8 cellular contexts compared by ENCODE assay signal in genomic region chr18:9101730-9102390, GRCh38. TPM values are rescaled to one million over a fixed set of nuclear protein-coding genes. Genes with fewer than 3 reads are reported as not detected.
DNase-seq lines count a peak whose midpoint lies in the region; ATAC-seq, FAIRE-seq and TF ChIP-seq lines count a peak whose summit lies in the region.

No MANE protein-coding gene starts in this region.

- H3K4me3 ChIP-seq in AG04449 (ENCODE audit: low read depth, low read length) = peak overlapping the region; percentile 68
- H3K4me3 ChIP-seq in Panc1 (ENCODE audit: low read depth in 2 of 2, low read length in 2 of 2) = peak overlapping the region; percentile 66 to 78
- H3K4me3 ChIP-seq in HepG2 (replicated peaks in 1 of 3; ENCODE audit: insufficient read depth in 1 of 3, low read depth in 2 of 3, low read length in 3 of 3) = peak overlapping the region; percentile 68 to 89 (median 78)

- H3K9ac ChIP-seq in HepG2 (ENCODE audit: insufficient read depth, low read depth, low read length) = peak overlapping the region; percentile 96

- ATAC-seq in GM18505 (IDR thresholded peaks at IDR 0.05; ENCODE audit: unreplicated experiment) (peak; percentile 13), HG03378 (IDR thresholded peaks at IDR 0.05; ENCODE audit: unreplicated experiment) (peak; percentile 2), Panc1 (peak; percentile 13), HepG2 (0 out of 3 replicates have a peak, but pooled peaks have one; percentile 8)

- BruUV-seq in Panc1 (replicated peaks; lab: Mats Ljungman, UMichigan) = no TSS peak
- TSS peak; percentile 96 for BruUV-seq in HepG2 (replicated peaks; lab: Mats Ljungman, UMichigan)

- peak in 1 of 2 experiments; percentile 48; a peak in 1 of 4 replicates for TF ChIP-seq EP300 in HepG2 (IDR thresholded peaks at IDR 0.05; ENCODE audit: low read depth in 2 of 2, low read length in 2 of 2)
- no peak for TF ChIP-seq EP300 in HepG2 (CRISPR knock-in tag; IDR thresholded peaks at IDR 0.05; ENCODE audit: borderline replicate concordance)

- no peaks in the 10 kb centered on the region for H3K27me3 ChIP-seq in Panc1 (ENCODE audit: control insufficient read depth, insufficient read depth, low read length)
- no peaks in the 10 kb centered on the region; a peak in 1 of 5 replicates for H3K27me3 ChIP-seq in HepG2 (ENCODE audit: control insufficient read depth in 1 of 2, insufficient read depth in 2 of 2, low read length in 2 of 2)

- POLR2A ChIA-PET in AG04449 (lab: Yijun Ruan, JAX) = interaction anchor here (0.7 to 1.9 kb wide), 3 partner anchors 8 to 181 kb away, joined by 3 to 5 read pairs (median 3); no protein-coding TSS in a partner anchor
- POLR2A ChIA-PET in Panc1 (lab: Charles Lee) = no interaction called here
- POLR2A ChIA-PET in HepG2 (lab: Yijun Ruan, JAX) = interaction anchor here (0.8 to 5.7 kb wide), 10 partner anchors 8 to 34 kb away, joined by 3 to 71 read pairs (median 6); partner anchors contain the start of gene ANKRD12

- intact Hi-C loops in Panc1 (cut with micrococcal nuclease; ENCODE audit: unreplicated experiment) = no loop called here
- intact Hi-C loops in HepG2 (cut with micrococcal nuclease; ENCODE audit: unreplicated experiment) = loop anchor here (1.0 to 5.0 kb wide), 2 partner anchors 29 to 35 kb away; partner anchors contain the start of gene ANKRD12

- CTCF ChIA-PET in AG04449 (lab: Yijun Ruan, JAX) = interaction anchor here (1.1 to 2.0 kb wide), 3 partner anchors 28 to 406 kb away, joined by 3 to 6 read pairs (median 4); no protein-coding TSS in a partner anchor
- CTCF ChIA-PET in Panc1 (lab: Charles Lee) = no interaction called here
- CTCF ChIA-PET in HepG2 (lab: Yijun Ruan, JAX; ENCODE audit: low intra/inter-chr PET ratio, low total read pairs) = interaction anchor here (2.2 kb wide), 1 partner anchor 28 kb away, joined by 5 read pairs; no protein-coding TSS in a partner anchor

- FAIRE-seq in HepG2 (lab: Jason Lieb, UNC) = no peak

- no peak overlapping the region for H2AFZ ChIP-seq in HepG2 (ENCODE audit: low read length)

- peaks cover 24% of the 10 kb centered on the region for H4K20me1 ChIP-seq in HepG2 (ENCODE audit: insufficient read depth, low read length)

- peaks cover 37% of the 10 kb centered on the region for H3K4me1 ChIP-seq in Panc1 (ENCODE audit: control insufficient read depth, insufficient read depth, low read length)
- H3K4me1 ChIP-seq in HepG2 (ENCODE audit: insufficient read depth, low read length) = peaks cover 41% of the 10 kb centered on the region

- in situ Hi-C loops in Panc1 (cut with HindIII; ENCODE audit: low pct_unique_long_range_greater_than_20kb, low sequenced_read_pairs) (no loop called here), HepG2 (cut with HindIII; ENCODE audit: extremely low pct_ligation_motif_present, low pct_unique_long_range_greater_than_20kb) (no loop called here)

- no peak for TF ChIP-seq RAD21 in HepG2 (CRISPR knock-in tag; IDR thresholded peaks at IDR 0.05)

- DNase-seq in AG04449 (ENCODE audit: low read depth, low spot score) (peak; percentile 38), Panc1 (ENCODE audit: low read depth, low spot score) (no peak), cerebellum (ENCODE audit: low spot score) (peak; percentile 47), HepG2 (ENCODE audit: low spot score) (peak; percentile 67), superior temporal gyrus (ENCODE audit: extremely low spot score) (peak; percentile 51), NCI-H2107 treated with DMSO at 0.1 percent for 48 hours (lab: John Stamatoyannopoulos, UW; ENCODE audit: unreplicated experiment) (no peak)

- H3K36me3 ChIP-seq in Panc1 (ENCODE audit: control insufficient read depth, insufficient read depth, low read length) (peaks cover 5% of the 10 kb centered on the region), HepG2 (replicated peaks in 1 of 2; ENCODE audit: control insufficient read depth in 1 of 2, insufficient read depth in 2 of 2, low read length in 2 of 2) (no peaks in the 10 kb centered on the region; a peak in 1 of 5 replicates)

- 1% methylated on average over 9 of the region's 9 CpGs for WGBS in HepG2 (ENCODE audit: low lambda C conversion rate)

- peak overlapping the region; percentile 75 for H3K4me2 ChIP-seq in HepG2 (ENCODE audit: low read depth, low read length)

- peak overlapping the region; percentile 92 for H3K27ac ChIP-seq in Panc1 (ENCODE audit: low read length)
- H3K27ac ChIP-seq in HepG2 (ENCODE audit: extremely low read length, insufficient read depth, low read length) = peak overlapping the region; percentile 92

- H3K9me3 ChIP-seq in Panc1 (ENCODE audit: control insufficient read depth, insufficient read depth, low read depth, low read length) (no peaks in the 10 kb centered on the region), HepG2 (ENCODE audit: low read length) (no peaks in the 10 kb centered on the region)

- peaks cover 43% of the 10 kb centered on the region for H3K79me2 ChIP-seq in HepG2 (ENCODE audit: insufficient read depth, low read length)

- no peak for TF ChIP-seq POLR2A in GM18505 (IDR thresholded peaks at IDR 0.05; ENCODE audit: borderline replicate concordance, extremely low read depth, insufficient read depth, insufficient read length)
- no peak for TF ChIP-seq POLR2A in HepG2 (IDR thresholded peaks at IDR 0.05; ENCODE audit: insufficient read depth in 1 of 2, low read depth in 2 of 2, low read length in 2 of 2)

- TF ChIP-seq CTCF in AG04449 (IDR thresholded peaks at IDR 0.05; ENCODE audit: insufficient read depth, low read length, missing control alignments) (no peak), Panc1 (IDR thresholded peaks at IDR 0.05) (no peak), HepG2 (CRISPR knock-in tag; IDR thresholded peaks at IDR 0.05) (no peak)

TF ChIP-seq in HepG2, 621 proteins besides CTCF, POLR2A, EP300 and RAD21 (continues in another document):
- peak; percentile 82 for TF ChIP-seq ATF1 (CRISPR knock-in tag; IDR thresholded peaks at IDR 0.05)
- peak; percentile 22; the same call in 1 of the 2 replicates for TF ChIP-seq RXRB (CRISPR knock-in tag; IDR thresholded peaks at IDR 0.05; ENCODE audit: borderline replicate concordance)
- TF ChIP-seq PPARG (CRISPR knock-in tag; conservative IDR thresholded peaks at IDR 0.05) = peak; percentile 27; the same call in 1 of the 2 replicates
- no peak for TF ChIP-seq POGZ (CRISPR knock-in tag; IDR thresholded peaks at IDR 0.05)
- 0 out of 2 replicates have a peak, but pooled peaks have one; percentile 7 for TF ChIP-seq SP140L (CRISPR knock-in tag; IDR thresholded peaks at IDR 0.05; ENCODE audit: borderline replicate concordance)

RNA-seq across cellular contexts. Expression of gene NDUFV2, which starts 0.6 kb away (rescaled TPM):
- total RNA-seq in Panc1 (2021; ENCODE audit: unreplicated experiment) (157 TPM), cerebellum (80.8 TPM), HepG2 (2016; rRNA removed; fragmentation: Illumina TruSeq; extraction: Trizol) (299 and 369 TPM in 2 replicates)
- polyA plus RNA-seq in Panc1 (2012; ENCODE audit: insufficient read length) = 87.8 TPM
- total RNA-seq in HepG2 (2016; cell fraction: cytosol; rRNA removed; fragmentation: Illumina TruSeq; extraction: Trizol; ENCODE audit: low read depth) = 264 and 285 TPM in 2 replicates
- total RNA-seq in HepG2 (2016; cell fraction: insoluble cytoplasmic fraction; rRNA removed; fragmentation: Illumina TruSeq; extraction: Trizol) = 309 and 377 TPM in 2 replicates
- 307 and 313 TPM in 2 replicates for total RNA-seq in HepG2 (2016; cell fraction: membrane; rRNA removed; fragmentation: Illumina TruSeq; extraction: Trizol)
- total RNA-seq in HepG2 (2016; cell fraction: nucleus; rRNA removed; fragmentation: Illumina TruSeq; extraction: Trizol) = 175 and 186 TPM in 2 replicates
- polyA plus RNA-seq in HepG2 (2011; rRNA removed) = 179 and 216 TPM in 2 replicates
- polyA plus RNA-seq in HepG2 (2011; cell fraction: cytosol; rRNA removed) = 94.3 and 126 TPM in 2 replicates
- 54.4 and 62.6 TPM in 2 replicates for polyA plus RNA-seq in HepG2 (2011; cell fraction: nucleus; rRNA removed)
- 148 and 182 TPM in 2 replicates for polyA plus RNA-seq in HepG2 (2012)
- 325 and 381 TPM in 2 replicates for polyA plus RNA-seq in HepG2 (2016; cell fraction: cytosol; fragmentation: Illumina TruSeq; extraction: Trizol; ENCODE audit: low read depth)
- polyA plus RNA-seq in HepG2 (2016; cell fraction: insoluble cytoplasmic fraction; fragmentation: Illumina TruSeq; extraction: Trizol; ENCODE audit: low read depth) = 331 and 354 TPM in 2 replicates
- polyA plus RNA-seq in HepG2 (2016; cell fraction: membrane; fragmentation: Illumina TruSeq; extraction: Trizol; ENCODE audit: low read depth) = 233 and 259 TPM in 2 replicates
- polyA plus RNA-seq in HepG2 (2016; cell fraction: nucleus; fragmentation: Illumina TruSeq; extraction: Trizol; ENCODE audit: insufficient read depth, low read depth) = 182 and 183 TPM in 2 replicates
- 35.8 and 38.7 TPM in 2 replicates for polyA minus RNA-seq in HepG2 (2011; rRNA and poly(A)+ RNA removed; ENCODE audit: low replicate concordance)
- 26.0 and 35.7 TPM in 2 replicates for polyA minus RNA-seq in HepG2 (2011; cell fraction: cytosol; rRNA and poly(A)+ RNA removed)
- 279 and 305 TPM in 2 replicates for polyA minus RNA-seq in HepG2 (2011; cell fraction: nucleus; rRNA and poly(A)+ RNA removed)

RNA-seq across cellular contexts. Expression of gene ANKRD12, which starts 34.7 kb away (rescaled TPM):
- 30.7 TPM for total RNA-seq in Panc1 (2021; ENCODE audit: unreplicated experiment)
- polyA plus RNA-seq in Panc1 (2012; ENCODE audit: insufficient read length) = 9.8 TPM
- total RNA-seq in cerebellum = 102 TPM
- 16.8 and 23.2 TPM in 2 replicates for total RNA-seq in HepG2 (2016; rRNA removed; fragmentation: Illumina TruSeq; extraction: Trizol)
- 185 and 208 TPM in 2 replicates for total RNA-seq in HepG2 (2016; cell fraction: cytosol; rRNA removed; fragmentation: Illumina TruSeq; extraction: Trizol; ENCODE audit: low read depth)
- total RNA-seq in HepG2 (2016; cell fraction: insoluble cytoplasmic fraction; rRNA removed; fragmentation: Illumina TruSeq; extraction: Trizol) = 13.8 and 24.0 TPM in 2 replicates
- total RNA-seq in HepG2 (2016; cell fraction: membrane; rRNA removed; fragmentation: Illumina TruSeq; extraction: Trizol) = 82.6 and 97.9 TPM in 2 replicates
- total RNA-seq in HepG2 (2016; cell fraction: nucleus; rRNA removed; fragmentation: Illumina TruSeq; extraction: Trizol) = 25.9 and 32.4 TPM in 2 replicates
- polyA plus RNA-seq in HepG2 (2011; rRNA removed) = 5.0 and 6.0 TPM in 2 replicates
- polyA plus RNA-seq in HepG2 (2011; cell fraction: cytosol; rRNA removed) = 1.1 and 3.2 TPM in 2 replicates
- polyA plus RNA-seq in HepG2 (2011; cell fraction: nucleus; rRNA removed) = 11.1 and 12.2 TPM in 2 replicates
- polyA plus RNA-seq in HepG2 (2012) = 12.0 and 13.7 TPM in 2 replicates
- 0.16 and 0.49 TPM in 2 replicates for polyA plus RNA-seq in HepG2 (2016; cell fraction: cytosol; fragmentation: Illumina TruSeq; extraction: Trizol; ENCODE audit: low read depth)
- polyA plus RNA-seq in HepG2 (2016; cell fraction: insoluble cytoplasmic fraction; fragmentation: Illumina TruSeq; extraction: Trizol; ENCODE audit: low read depth) = 6.2 and 6.3 TPM in 2 replicates
- polyA plus RNA-seq in HepG2 (2016; cell fraction: membrane; fragmentation: Illumina TruSeq; extraction: Trizol; ENCODE audit: low read depth) = 0.37 and 0.38 TPM in 2 replicates
- polyA plus RNA-seq in HepG2 (2016; cell fraction: nucleus; fragmentation: Illumina TruSeq; extraction: Trizol; ENCODE audit: insufficient read depth, low read depth) = 22.3 and 24.5 TPM in 2 replicates
- 17.9 and 18.3 TPM in 2 replicates for polyA minus RNA-seq in HepG2 (2011; rRNA and poly(A)+ RNA removed; ENCODE audit: low replicate concordance)
- 40.9 and 44.7 TPM in 2 replicates for polyA minus RNA-seq in HepG2 (2011; cell fraction: cytosol; rRNA and poly(A)+ RNA removed)
- polyA minus RNA-seq in HepG2 (2011; cell fraction: nucleus; rRNA and poly(A)+ RNA removed) = 80.1 and 85.7 TPM in 2 replicates

Comparison
In these comparisons a context has a peak if more than half of its experiments do, and no peak if none do; other contexts are left out.
1. DNase-seq: peak in AG04449 (single experiment), cerebellum (single experiment), HepG2 (single experiment) and superior temporal gyrus (single experiment); none in Panc1 (single experiment) and NCI-H2107 treated with DMSO at 0.1 percent for 48 hours (single experiment).
2. Peak in every context shown above with its lines, with median percentiles within 50 percentile points of each other: H3K4me3 ChIP-seq and ATAC-seq.